10 cellular contexts compared by ENCODE assay signal in genomic region chr3:64444619-64445317, GRCh38.
A peak's percentile ranks its signal among the peaks of the same experiment; 100 is the strongest.
DNase-seq lines count a peak whose midpoint lies in the region; ATAC-seq and TF ChIP-seq lines count a peak whose summit lies in the region.
"Had no signal": no experiment of that assay in that cellular context is flagged by ENCODE, and none has a peak within 500 bp of the region (broad histone marks: within the 10 kb centered on the region; RNA-seq: fewer than 3 reads in every experiment).

No MANE protein-coding gene starts in this region.

- peak overlapping the region; percentile 92 for H3K4me3 ChIP-seq in GM23338
- peak overlapping the region; percentile 47 to 54 for H3K4me3 ChIP-seq in cardiac fibroblast (replicated peaks in 1 of 2; ENCODE audit: low read depth in 2 of 2, low read length in 2 of 2)
- peak overlapping the region; percentile 63 for H3K4me3 ChIP-seq in kidney epithelial cell (ENCODE audit: low read depth, low read length)
- peak overlapping the region; percentile 71 for H3K4me3 ChIP-seq in smooth muscle cell

- ATAC-seq in GM23338 (peak; percentile 69), HG03175 (IDR thresholded peaks at IDR 0.05; ENCODE audit: unreplicated experiment) (no peak), GM18505 (IDR thresholded peaks at IDR 0.05; ENCODE audit: unreplicated experiment) (no peak)

- H3K36me3 ChIP-seq in GM23338 (ENCODE audit: insufficient read depth) (no peaks in the 10 kb centered on the region), kidney epithelial cell (ENCODE audit: control insufficient read depth, insufficient read depth, low read length) (no peaks in the 10 kb centered on the region), smooth muscle cell (ENCODE audit: low read depth) (no peaks in the 10 kb centered on the region)

- TF ChIP-seq POLR2A in GM18505 (IDR thresholded peaks at IDR 0.05; ENCODE audit: borderline replicate concordance, extremely low read depth, insufficient read depth, insufficient read length) = no peak

- H3K27me3 ChIP-seq in GM23338 (ENCODE audit: insufficient read depth) (peaks cover 27% of the 10 kb centered on the region), kidney epithelial cell (ENCODE audit: control insufficient read depth, insufficient read depth, low read length) (no peaks in the 10 kb centered on the region), smooth muscle cell (ENCODE audit: low read depth) (no peaks in the 10 kb centered on the region)

- H3K36me3 Mint-ChIP-seq in GM23338 (ENCODE audit: low read depth) = no peaks in the 10 kb centered on the region

- peaks cover 8% of the 10 kb centered on the region for H3K27me3 Mint-ChIP-seq in GM23338 (ENCODE audit: insufficient read depth, low read depth, poor library complexity)

- WGBS in smooth muscle cell (ENCODE audit: low lambda C conversion rate) = 3% methylated on average over 31 of the region's 54 CpGs

- H3K79me2 ChIP-seq in GM23338 (replicated peaks; ENCODE audit: insufficient read depth) (no peaks in the 10 kb centered on the region), smooth muscle cell (ENCODE audit: low read depth) (no peaks in the 10 kb centered on the region)

- no peaks in the 10 kb centered on the region for H3K9me3 Mint-ChIP-seq in GM23338

- H3K4me1 ChIP-seq in GM23338 (ENCODE audit: insufficient read depth) (peaks cover 54% of the 10 kb centered on the region), smooth muscle cell (ENCODE audit: low read depth) (peaks cover 18% of the 10 kb centered on the region)

- peak in 1 of 2 experiments; percentile 21; a peak in 2 of 4 replicates for TF ChIP-seq CTCF in GM23338 (conservative IDR thresholded peaks at IDR 0.05; ENCODE audit: low read depth in 2 of 2)
- no peak for TF ChIP-seq CTCF in cardiac fibroblast (IDR thresholded peaks at IDR 0.05; ENCODE audit: low read depth, low read length)
- peak; percentile 12 for TF ChIP-seq CTCF in kidney epithelial cell (IDR thresholded peaks at IDR 0.05; ENCODE audit: insufficient read depth, low read length, poor library complexity, severe bottlenecking)
- TF ChIP-seq CTCF in smooth muscle cell (IDR thresholded peaks at IDR 0.05; ENCODE audit: borderline replicate concordance, insufficient read depth, poor library complexity, severe bottlenecking) = no peak

- no peaks in the 10 kb centered on the region for H3K9me3 ChIP-seq in smooth muscle cell (replicated peaks; ENCODE audit: low read depth)

- H2AFZ ChIP-seq in GM23338 = peak overlapping the region; percentile 98
- peak overlapping the region; percentile 94 for H2AFZ ChIP-seq in smooth muscle cell (ENCODE audit: low read depth)

- 0 out of 2 replicates have a peak, but pooled peaks cover 4% of the 10 kb centered on the region for H3F3A ChIP-seq in GM23338 (replicated peaks; ENCODE audit: low read depth)
- peaks cover 28% of the 10 kb centered on the region for H3F3A ChIP-seq in smooth muscle cell (ENCODE audit: low read depth)

- no peaks in the 10 kb centered on the region for H4K20me1 ChIP-seq in GM23338 (replicated peaks; ENCODE audit: insufficient read depth)
- no peaks in the 10 kb centered on the region for H4K20me1 ChIP-seq in smooth muscle cell (ENCODE audit: low read depth)

- peaks cover 59% of the 10 kb centered on the region for H3K4me1 Mint-ChIP-seq in GM23338

- H3K27ac Mint-ChIP-seq in GM23338 = no peak overlapping the region

- H3K4me2 ChIP-seq in GM23338 = peak overlapping the region; percentile 99
- H3K4me2 ChIP-seq in smooth muscle cell = peak overlapping the region; percentile 87

- DNase-seq in GM23338 (ENCODE audit: low spot score) (peak; percentile 67), cardiac fibroblast (ENCODE audit: low read depth in 2 of 2) (no peak), kidney epithelial cell (ENCODE audit: low read depth) (no peak), smooth muscle cell (lab: John Stamatoyannopoulos, UW; ENCODE audit: unreplicated experiment) (no peak), anterior cingulate cortex (lab: John Stamatoyannopoulos, UW) (no peak), NCI-H1436 treated with DMSO at 0.1 percent for 48 hours (lab: John Stamatoyannopoulos, UW) (no peak)
- DNase-seq: NCI-H2081 treated with DMSO at 0.1 percent for 48 hours, T1000 had no signal

- H3K9me2 ChIP-seq in GM23338 (ENCODE audit: insufficient read depth) = no peaks in the 10 kb centered on the region

- H3K4me3 Mint-ChIP-seq in GM23338 = peak overlapping the region; percentile 80

- H3K27ac ChIP-seq in GM23338 (ENCODE audit: low read depth) = no peak overlapping the region
- H3K27ac ChIP-seq in smooth muscle cell (ENCODE audit: low read depth) = peak overlapping the region; percentile 49

- H3K9ac ChIP-seq in smooth muscle cell (ENCODE audit: low read depth) = peak overlapping the region; percentile 41

TF ChIP-seq in GM23338, 12 proteins besides CTCF, POLR2A, EP300 and RAD21 (continues in another document):
- no peak for TF ChIP-seq ZNF462 (CRISPR knock-in tag; IDR thresholded peaks at IDR 0.05)
